In genomic region chr6:126427713-126428112, GRCh38 we compare ENCODE assay signal across 17 cellular contexts.
DNase-seq lines count a peak whose midpoint lies in the region; ATAC-seq and TF ChIP-seq lines count a peak whose summit lies in the region.
"Had no signal": no experiment of that assay in that cellular context is flagged by ENCODE, and none has a peak within 500 bp of the region (broad histone marks: within the 10 kb centered on the region; RNA-seq: fewer than 3 reads in every experiment).

No MANE protein-coding gene starts in this region.

- TF ChIP-seq CTCF in hepatocyte (IDR thresholded peaks at IDR 0.05; ENCODE audit: poor library complexity): no peak
- no peak for TF ChIP-seq CTCF in mucosa of descending colon (IDR thresholded peaks at IDR 0.05)

- H3K4me2 ChIP-seq in hepatocyte: no peak overlapping the region
- H3K4me2 ChIP-seq: BLaER1 had no signal

- WGBS in hepatocyte (ENCODE audit: low lambda C conversion rate, missing lambda C conversion rate): 68% methylated on average over 3 of the region's 3 CpGs

- H2AFZ ChIP-seq in hepatocyte: no peak overlapping the region
- H2AFZ ChIP-seq: GM23248 had no signal

- no peaks in the 10 kb centered on the region for H3K36me3 ChIP-seq in hepatocyte (replicated peaks; ENCODE audit: insufficient read depth, low read depth)
- H3K36me3 ChIP-seq in mucosa of descending colon (ENCODE audit: low read depth): no peaks in the 10 kb centered on the region
- H3K36me3 ChIP-seq: BLaER1 had no signal

- H3K27ac ChIP-seq in hepatocyte: no peak overlapping the region
- H3K27ac ChIP-seq: 22Rv1, BLaER1, GM23248, HL-60 had no signal

- H3K4me3 ChIP-seq in hepatocyte: no peak overlapping the region
- no peak overlapping the region for H3K4me3 ChIP-seq in mucosa of descending colon
- H3K4me3 ChIP-seq: BLaER1, GM12878, GM23248 had no signal

- ATAC-seq in left lobe of liver (peak; percentile 92), mucosa of descending colon (peak; percentile 90), GM21723 (IDR thresholded peaks at IDR 0.05; ENCODE audit: unreplicated experiment) (no peak)
- ATAC-seq: GM12878 had no signal

- H3K27ac Mint-ChIP-seq in activated CD4-positive, alpha-beta T cell treated with anti-CD3 and anti-CD28 coated beads, Interleukin-2, amount 10 ng/mL, durations not matched to agents 24 days and 14 days: no peak overlapping the region
- H3K27ac Mint-ChIP-seq: CD14-positive monocyte had no signal

- no peaks in the 10 kb centered on the region for H3K4me1 Mint-ChIP-seq in activated CD4-positive, alpha-beta T cell treated with anti-CD3 and anti-CD28 coated beads, Interleukin-2, amount 10 ng/mL, durations not matched to agents 24 days and 14 days
- H3K4me1 Mint-ChIP-seq: CD14-positive monocyte had no signal

- H3K9me3 Mint-ChIP-seq in activated CD4-positive, alpha-beta T cell treated with anti-CD3 and anti-CD28 coated beads, Interleukin-2, amount 10 ng/mL, durations not matched to agents 24 days and 14 days: no peaks in the 10 kb centered on the region

- no peaks in the 10 kb centered on the region for H3K79me2 ChIP-seq in hepatocyte

- H3K27me3 ChIP-seq in hepatocyte: no peaks in the 10 kb centered on the region
- H3K27me3 ChIP-seq: BLaER1 had no signal

- no peaks in the 10 kb centered on the region for H3K9me2 ChIP-seq in hepatocyte (replicated peaks; ENCODE audit: insufficient read depth)

- intact Hi-C loops in mucosa of descending colon (cut with DNase I, micrococcal nuclease): no loop called here
- intact Hi-C loops in activated CD4-positive, alpha-beta T cell treated with anti-CD3 and anti-CD28 coated beads, Interleukin-2, amount 10 ng/mL, durations not matched to agents 24 days and 14 days (cut with micrococcal nuclease): no loop called here

- no peaks in the 10 kb centered on the region for H3K27me3 Mint-ChIP-seq in activated CD4-positive, alpha-beta T cell treated with anti-CD3 and anti-CD28 coated beads, Interleukin-2, amount 10 ng/mL, durations not matched to agents 24 days and 14 days
- H3K27me3 Mint-ChIP-seq: CD4-positive, alpha-beta memory T cell had no signal

- DNase-seq in HuH-7 (ENCODE audit: low spot score): peak; percentile 6
- DNase-seq in hepatocyte (ENCODE audit: low spot score): peak; percentile 7
- DNase-seq in left lobe of liver (ENCODE audit: low spot score): no peak
- DNase-seq in mucosa of descending colon: peak in 1 of 3 donors; percentile 7
- DNase-seq in central memory CD4-positive, alpha-beta T cell: no peak
- DNase-seq in activated CD4-positive, alpha-beta T cell treated with anti-CD3 and anti-CD28 coated beads, Interleukin-2, amount 10 ng/mL, durations not matched to agents 24 days and 14 days: no peak
- no peak for DNase-seq in dermis blood vessel endothelial cell
- DNase-seq: CD4-positive, alpha-beta memory T cell; DMS79 treated with DMSO at 0.1 percent for 48 hours; GM23248; HCEC 1CT had no signal

- no peaks in the 10 kb centered on the region for H3K9me3 ChIP-seq in hepatocyte (ENCODE audit: low read depth)
- H3K9me3 ChIP-seq in mucosa of descending colon: no peaks in the 10 kb centered on the region
- H3K9me3 ChIP-seq: BLaER1 had no signal

- H3K4me1 ChIP-seq in hepatocyte (ENCODE audit: insufficient read depth) (no peaks in the 10 kb centered on the region), mucosa of descending colon (ENCODE audit: low read depth) (no peaks in the 10 kb centered on the region)
- H3K4me1 ChIP-seq: BLaER1 had no signal

- H3K4me3 Mint-ChIP-seq in activated CD4-positive, alpha-beta T cell treated with anti-CD3 and anti-CD28 coated beads, Interleukin-2, amount 10 ng/mL, durations not matched to agents 24 days and 14 days: no peak overlapping the region
- H3K4me3 Mint-ChIP-seq: CD14-positive monocyte; CD4-positive, alpha-beta memory T cell had no signal

- no peaks in the 10 kb centered on the region for H3K36me3 Mint-ChIP-seq in activated CD4-positive, alpha-beta T cell treated with anti-CD3 and anti-CD28 coated beads, Interleukin-2, amount 10 ng/mL, durations not matched to agents 24 days and 14 days (ENCODE audit: low read depth)
- H3K36me3 Mint-ChIP-seq: CD14-positive monocyte; CD4-positive, alpha-beta memory T cell had no signal

- H4K20me1 ChIP-seq in hepatocyte (ENCODE audit: insufficient read depth, poor library complexity, severe bottlenecking): no peaks in the 10 kb centered on the region
- H4K20me1 ChIP-seq: BLaER1 had no signal

Comparison
In these comparisons a context has a peak if more than half of its experiments do, and no peak if none do; other contexts are left out.
1. DNase-seq: peak in HuH-7 (single experiment) and hepatocyte (single experiment); none in left lobe of liver (single experiment), central memory CD4-positive, alpha-beta T cell (single experiment), activated CD4-positive, alpha-beta T cell treated with anti-CD3 and anti-CD28 coated beads, Interleukin-2, amount 10 ng/mL, durations not matched to agents 24 days and 14 days (single experiment) and dermis blood vessel endothelial cell (single experiment).